Comparison of ENCODE assay signal across 23 cellular contexts in the genomic region with DNA sequence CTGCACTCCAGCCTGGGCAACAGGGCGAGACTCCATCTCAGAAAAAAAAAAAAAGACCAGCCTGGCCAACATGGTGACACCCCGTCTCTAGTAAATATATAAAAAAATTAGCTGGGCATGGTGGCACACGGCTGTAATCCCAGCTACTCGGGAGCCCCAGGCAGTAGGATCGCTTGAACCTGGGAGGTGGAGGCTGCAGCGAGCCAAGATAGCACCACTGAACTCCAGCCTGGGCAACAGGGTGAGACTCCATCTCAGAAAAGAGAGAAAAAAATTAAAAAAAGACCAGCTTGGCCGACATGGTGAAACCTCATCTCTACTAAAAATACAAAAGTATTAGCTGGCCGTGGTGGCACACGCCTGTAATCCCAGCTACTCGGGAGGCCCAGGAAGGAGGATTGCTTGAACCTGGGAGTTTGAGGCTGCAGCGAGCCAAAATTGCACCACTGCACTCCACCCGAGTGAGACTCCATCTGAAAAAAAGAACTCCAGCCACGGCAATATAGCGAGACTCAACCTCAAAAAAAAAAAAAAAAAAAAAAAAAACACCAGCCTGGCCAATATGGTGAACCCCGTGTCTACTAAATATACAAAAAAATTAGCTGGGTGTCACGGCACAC.
"Had no signal": no experiment of that assay in that cellular context is flagged by ENCODE, and none has a peak within 500 bp of the region (broad histone marks: within the 10 kb centered on the region; RNA-seq: fewer than 3 reads in every experiment).

No MANE protein-coding gene starts in this region.

- H3K27me3 ChIP-seq: brain microvascular endothelial cell, neutrophil, ovary, tibial nerve had no signal

- DNase-seq: activated CD4-positive, alpha-beta T cell treated with anti-CD3 and anti-CD28 coated beads, Interleukin-2, amount 10 ng/mL, durations not matched to agents 7 days and 5 days; activated CD8-positive, alpha-beta T cell treated with anti-CD3 and anti-CD28 coated beads for 36 hours; activated gamma-delta T cell treated with Interleukin-2 at 50 U/mL for 16 hours; activated naive CD4-positive, alpha-beta T cell treated with anti-CD3 and anti-CD28 coated beads, Interleukin-2, amount 50 U/mL, for 16 hours; activated T-cell treated with anti-CD3 and anti-CD28 coated beads for 4 hours; amniotic stem cell; brain microvascular endothelial cell; caudate nucleus; left cardiac atrium; left ventricle myocardium superior; mammary epithelial cell; nephron progenitor cell; ovary; SK-N-SH; stimulated activated CD4-positive, alpha-beta T cell treated with anti-CD3 and anti-CD28 coated beads, Interleukin-15, amount 100 ng/mL, for 24 hours; stimulated activated CD4-positive, alpha-beta T cell treated with anti-CD3 and anti-CD28 coated beads, Interleukin-2, amount 100 ng/mL, for 24 hours; stimulated activated naive CD4-positive, alpha-beta T cell treated with Interleukin-2 at 50 U/mL for 16 hours; SW 1271; T-helper 9 cell had no signal

- H3K9ac ChIP-seq: SK-N-SH had no signal

- H3K4me2 ChIP-seq: SK-N-SH had no signal

- H3K9me2 ChIP-seq: SK-N-SH had no signal

- H3K4me1 ChIP-seq: tibial nerve had no signal

- H3K4me3 ChIP-seq: ovary, tibial nerve had no signal

- H3K9me3 ChIP-seq: neutrophil, SK-N-SH had no signal

- H3K36me3 ChIP-seq: brain microvascular endothelial cell, neutrophil, ovary, tibial nerve had no signal

- H3K27ac ChIP-seq: brain microvascular endothelial cell, epithelial cell of prostate, neutrophil, ovary, tibial nerve, VCaP had no signal
